Comparison of ENCODE assay signal across 8 cellular contexts in the genomic region with DNA sequence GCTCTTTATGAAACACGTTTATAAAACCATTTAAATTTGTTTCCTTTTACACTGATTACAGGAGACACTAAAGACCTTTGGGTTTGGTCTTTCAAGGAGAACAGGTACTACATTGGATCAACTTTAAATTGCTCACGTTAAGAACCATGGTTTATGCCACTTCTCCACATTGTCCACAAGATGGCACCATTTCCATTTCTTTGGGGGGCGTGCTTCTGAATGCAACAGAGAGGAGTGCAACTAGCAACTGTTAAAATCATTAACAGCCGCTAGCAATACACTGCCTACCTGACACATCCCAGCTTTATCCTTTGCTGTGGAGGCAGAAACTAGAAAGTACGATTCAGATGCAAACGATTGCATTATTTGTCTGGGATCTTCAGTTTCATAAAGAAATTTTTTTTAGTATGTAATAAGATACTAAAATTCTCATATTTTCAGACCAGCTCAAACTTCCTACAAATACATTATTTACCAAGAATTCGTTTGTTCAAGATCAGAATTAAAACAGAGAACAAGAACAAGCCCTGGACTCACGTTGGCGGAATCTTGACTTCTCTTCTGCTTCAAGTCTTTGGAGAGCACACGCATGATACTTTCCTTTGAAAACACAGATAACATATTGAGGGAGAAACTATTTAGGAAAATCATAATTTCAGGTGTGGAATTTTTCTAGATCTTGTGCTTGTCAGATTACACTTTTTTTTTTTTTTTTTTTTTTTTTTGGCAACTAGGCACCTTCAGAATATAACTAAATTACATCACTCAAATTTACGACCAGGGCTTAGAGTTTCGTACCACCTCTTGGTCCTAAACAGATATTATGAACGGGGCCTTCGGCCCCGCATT. TPM values are rescaled to one million over a fixed set of nuclear protein-coding genes. Genes with fewer than 3 reads are reported as not detected.
DNase-seq lines count a peak whose midpoint lies in the region; ATAC-seq and TF ChIP-seq lines count a peak whose summit lies in the region.

No MANE protein-coding gene starts in this region.

- no peaks in the 10 kb centered on the region for H3K36me3 ChIP-seq in HCT116 (ENCODE audit: control insufficient read depth in 1 of 2, insufficient read depth in 2 of 2, low read length in 2 of 2)
- H3K36me3 ChIP-seq in urinary bladder (ENCODE audit: insufficient read depth): no peaks in the 10 kb centered on the region

- POLR2A ChIA-PET in HCT116 (lab: Charles Lee): interaction anchor here (1.1 kb wide), 1 partner anchor 13 kb away, joined by 3 read pairs; a partner anchor contains a TSS
- POLR2A ChIA-PET in RWPE1 (lab: Yijun Ruan, JAX; ENCODE audit: low non-redundant PET): interaction anchor here (0.6 to 1.6 kb wide), 2 partner anchors 58 to 362 kb away, joined by 3 to 4 read pairs; a partner anchor contains a TSS

- H3K4me3 ChIP-seq in HCT116 (replicated peaks in 1 of 2; ENCODE audit: low read depth in 1 of 2, low read length in 2 of 2): peak overlapping the region; percentile 33 to 49
- H3K4me3 ChIP-seq in urinary bladder (ENCODE audit: low read depth, low read length): peak overlapping the region; percentile 37

- H4K20me1 ChIP-seq in HCT116 (ENCODE audit: insufficient read depth): no peaks in the 10 kb centered on the region; the same call in 1 of the 2 replicates

- TF ChIP-seq CTCF in HCT116 (IDR thresholded peaks at IDR 0.05 in 2 of 3, conservative IDR thresholded peaks at IDR 0.05 in 1 of 3; ENCODE audit: borderline replicate concordance in 1 of 3, insufficient read depth in 1 of 3, low read depth in 2 of 3, low read length in 2 of 3) (peak; percentile 68 to 87 (median 78)), RWPE1 (conservative IDR thresholded peaks at IDR 0.05; ENCODE audit: low read depth) (peak; percentile 90), foreskin keratinocyte (conservative IDR thresholded peaks at IDR 0.05) (peak; percentile 97)

- no peaks in the 10 kb centered on the region for H3K9me2 ChIP-seq in HCT116 (ENCODE audit: insufficient read depth)

- TF ChIP-seq RAD21 in HCT116 (IDR thresholded peaks at IDR 0.05; ENCODE audit: low read depth): peak; percentile 94

- H3K4me2 ChIP-seq in HCT116 (ENCODE audit: low read length): peak overlapping the region; percentile 85

- H3K27me3 ChIP-seq in HCT116 (ENCODE audit: insufficient read depth, low read length): no peaks in the 10 kb centered on the region
- peaks cover 40% of the 10 kb centered on the region for H3K27me3 ChIP-seq in foreskin keratinocyte

- CTCF ChIA-PET in HCT116 (lab: Charles Lee) (interaction anchor here (0.9 to 3.3 kb wide), 5 partner anchors 13 to 1028 kb away, joined by 3 to 16 read pairs (median 14); a partner anchor contains a TSS), RWPE1 (lab: Yijun Ruan, JAX) (interaction anchor here (0.6 to 2.8 kb wide), 8 partner anchors 10 to 866 kb away, joined by 3 to 16 read pairs (median 4); a partner anchor contains a TSS)

- H3K27ac ChIP-seq in HCT116 (ENCODE audit: low read depth, low read length): no peak overlapping the region
- no peak overlapping the region for H3K27ac ChIP-seq in RWPE1
- no peak overlapping the region for H3K27ac ChIP-seq in foreskin keratinocyte
- H3K27ac ChIP-seq in urinary bladder (ENCODE audit: low read depth): no peak overlapping the region

- TF ChIP-seq POLR2A in HCT116 (IDR thresholded peaks at IDR 0.05; ENCODE audit: borderline replicate concordance, extremely low read depth, insufficient read depth, insufficient read length): no peak

- H2AFZ ChIP-seq in HCT116 (ENCODE audit: low read depth, low read length, poor library complexity, severe bottlenecking): peak overlapping the region; percentile 96

- RAD21 ChIA-PET in HCT116 (lab: Charles Lee; ENCODE audit: low non-redundant PET in 1 of 2, low total read pairs in 2 of 2, uncharacterized antibody in 2 of 2, unreplicated experiment in 2 of 2): interaction anchor here in 1 of 2 experiments (0.9 kb wide), 1 partner anchor 236 kb away, joined by 4 read pairs; no protein-coding TSS in a partner anchor

- 0 out of 2 replicates have a peak overlapping the region, but pooled peaks have one; percentile 11 for H3K9ac ChIP-seq in HCT116 (ENCODE audit: low read length)

- intact Hi-C loops in HCT116 (cut with micrococcal nuclease): loop anchor here (1.0 to 10.0 kb wide), 8 partner anchors 55 to 1029 kb away; a partner anchor contains a TSS

- H3K9me3 ChIP-seq in HCT116 (ENCODE audit: control insufficient read depth in 1 of 2, insufficient read depth in 1 of 2, low read depth in 1 of 2, low read length in 2 of 2): no peaks in the 10 kb centered on the region

- no peaks in the 10 kb centered on the region for H3K79me2 ChIP-seq in HCT116 (ENCODE audit: insufficient read depth, low read length)

- WGBS in urinary bladder: 7% methylated on average over 15 of the region's 15 CpGs

- DNase-seq in GM04503 (ENCODE audit: low read depth): peak; percentile 22
- peak; percentile 85 for DNase-seq in HCT116 (ENCODE audit: low read depth, low spot score)
- peak; percentile 88 for DNase-seq in M059J (ENCODE audit: low read depth)
- peak; percentile 93 for DNase-seq in RWPE1 (ENCODE audit: low spot score)
- peak; percentile 31 for DNase-seq in activated effector memory CD4-positive, alpha-beta T cell treated with Interleukin-2 at 50 U/mL for 16 hours
- peak in 1 of 2 donors; percentile 75 for DNase-seq in foreskin keratinocyte
- peak; percentile 34 for DNase-seq in occipital lobe (lab: John Stamatoyannopoulos, UW)

- BruUV-seq in HCT116 (replicated peaks; lab: Mats Ljungman, UMichigan): no TSS peak

- ATAC-seq in HCT116 (peak; percentile 42), foreskin keratinocyte (peak; percentile 68)

- H3K4me1 ChIP-seq in HCT116 (ENCODE audit: control insufficient read depth in 1 of 2, insufficient read depth in 2 of 2, low read length in 2 of 2) (peaks cover 14 to 37% of the 10 kb centered on the region in 2 experiments; a peak in 3 of 4 replicates), foreskin keratinocyte (no peaks in the 10 kb centered on the region), urinary bladder (ENCODE audit: insufficient read depth) (no peaks in the 10 kb centered on the region)

TF ChIP-seq in HCT116, 20 proteins besides CTCF, POLR2A, EP300 and RAD21:
- TF ChIP-seq EZH2 (IDR thresholded peaks at IDR 0.05) (no peak), SP1 (IDR thresholded peaks at IDR 0.05; ENCODE audit: low read depth) (no peak), SRF (IDR thresholded peaks at IDR 0.05; ENCODE audit: low read depth) (no peak)

RNA-seq across cellular contexts. Expression of a gene that starts 0.7 kb away (rescaled TPM):
- total RNA-seq in HCT116 (2021; ENCODE audit: unreplicated experiment) (not detected), foreskin keratinocyte (not detected in 2 replicates), occipital lobe (0.78 TPM), urinary bladder (not detected)
- polyA plus RNA-seq in HCT116 (2012): 0.01 TPM in 1 of 2 replicates, not detected in the other
- not detected in 2 replicates for total RNA-seq in M059J (2014; rRNA removed; shearing (Covaris generic))
- polyA plus RNA-seq in foreskin keratinocyte (not detected in 2 replicates), urinary bladder (not detected)

RNA-seq across cellular contexts. Expression of a gene that starts 12.3 kb away (rescaled TPM):
- total RNA-seq in HCT116 (2021; ENCODE audit: unreplicated experiment): 36.5 TPM
- 10.8 and 18.1 TPM in 2 replicates for polyA plus RNA-seq in HCT116 (2012)
- 155 and 179 TPM in 2 replicates for total RNA-seq in M059J (2014; rRNA removed; shearing (Covaris generic))
- 47.2 and 63.1 TPM in 2 replicates for total RNA-seq in foreskin keratinocyte
- 44.5 and 49.1 TPM in 2 replicates for polyA plus RNA-seq in foreskin keratinocyte
- 4.4 TPM for total RNA-seq in occipital lobe
- total RNA-seq in urinary bladder: 120 TPM
- 20.5 TPM for polyA plus RNA-seq in urinary bladder

RNA-seq across cellular contexts. Expression of a gene that starts 54.8 kb away (rescaled TPM):
- total RNA-seq in HCT116 (2021; ENCODE audit: unreplicated experiment) (6.4 TPM), foreskin keratinocyte (0.10 TPM in 1 of 2 replicates, not detected in the other), occipital lobe (not detected), urinary bladder (0.32 TPM)
- 3.1 and 3.4 TPM in 2 replicates for polyA plus RNA-seq in HCT116 (2012)
- 0.59 TPM in 1 of 2 replicates, not detected in the other for total RNA-seq in M059J (2014; rRNA removed; shearing (Covaris generic))
- polyA plus RNA-seq in foreskin keratinocyte (0.02 TPM in 1 of 2 replicates, not detected in the other), urinary bladder (0.23 TPM)
